ENCODE assay signal across 33 cellular contexts in the genomic region with DNA sequence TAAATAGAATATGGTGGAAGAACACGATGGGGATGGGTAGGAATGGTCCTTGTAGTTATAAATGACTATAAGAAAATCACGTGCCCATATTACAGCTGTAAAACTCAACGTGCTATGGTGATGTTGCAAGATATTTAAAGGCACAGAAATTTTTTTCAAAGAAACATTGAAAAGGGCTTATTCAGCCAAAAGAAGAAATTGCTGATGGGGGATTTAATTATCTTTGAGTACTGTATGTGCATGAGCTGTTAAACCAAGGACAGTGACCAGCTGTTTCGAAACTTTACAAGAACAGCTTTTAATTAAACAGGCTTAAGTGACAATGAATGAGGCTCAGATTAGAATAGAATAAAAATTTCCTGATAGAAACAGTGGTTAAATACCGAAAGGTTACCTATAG.
"Had no signal": no experiment of that assay in that cellular context is flagged by ENCODE, and none has a peak within 500 bp of the region (broad histone marks: within the 10 kb centered on the region; RNA-seq: fewer than 3 reads in every experiment).

No MANE protein-coding gene starts in this region.

- H3K4me2 ChIP-seq: neural progenitor cell, smooth muscle cell had no signal

- H3K9ac ChIP-seq: neural progenitor cell, parathyroid adenoma had no signal

- ATAC-seq: heart right ventricle; left lobe of liver; mucosa of descending colon; natural killer cell treated with Interleukin-12 subunit alpha and Interleukin-12 subunit beta and Interleukin-15 and Interleukin-18, amount 100 ng/mL, for 72 hours; sciatic nerve; stimulated activated naive CD8-positive, alpha-beta T cell treated with anti-CD3 and anti-CD28 coated beads, Interleukin-15, amount 100 ng/mL, for 72 hours; upper lobe of right lung had no signal

- H3K4me3 ChIP-seq: colonic mucosa, esophagus muscularis mucosa, heart right ventricle, lung, mucosa of descending colon, neural progenitor cell, smooth muscle cell, suprapubic skin, transverse colon, upper lobe of right lung, uterus had no signal

- H3K4me1 Mint-ChIP-seq: memory B cell; mesothelial cell of epicardium; naive B cell; neural progenitor cell; stimulated activated naive CD8-positive, alpha-beta T cell treated with anti-CD3 and anti-CD28 coated beads, Interleukin-15, amount 100 ng/mL, for 72 hours had no signal

- FAIRE-seq: endothelial cell of umbilical vein had no signal

- H3K9me3 ChIP-seq: colonic mucosa, esophagus muscularis mucosa, heart right ventricle, mucosa of descending colon, suprapubic skin, transverse colon, upper lobe of right lung, uterus had no signal

- H3K9me3 Mint-ChIP-seq: mesothelial cell of epicardium, neural progenitor cell had no signal

- H3K4me3 Mint-ChIP-seq: dendritic cell treated with granulocyte-macrophage colony-stimulating factor and Interleukin-4, amounts not matched to agents 40 ng/mL and 50 ng/mL, for 4 days; memory B cell; mesothelial cell of epicardium; naive B cell; natural killer cell treated with Interleukin-12 subunit alpha and Interleukin-12 subunit beta and Interleukin-15 and Interleukin-18, amount 100 ng/mL, for 72 hours; neural progenitor cell; stimulated activated naive CD8-positive, alpha-beta T cell treated with anti-CD3 and anti-CD28 coated beads, Interleukin-15, amount 100 ng/mL, for 72 hours had no signal

- H3K27ac Mint-ChIP-seq: dendritic cell treated with granulocyte-macrophage colony-stimulating factor and Interleukin-4, amounts not matched to agents 40 ng/mL and 50 ng/mL, for 4 days; memory B cell; mesothelial cell of epicardium; natural killer cell treated with Interleukin-12 subunit alpha and Interleukin-12 subunit beta and Interleukin-15 and Interleukin-18, amount 100 ng/mL, for 72 hours; neural progenitor cell; progenitor cell of endocrine pancreas; stimulated activated naive CD8-positive, alpha-beta T cell treated with anti-CD3 and anti-CD28 coated beads, Interleukin-15, amount 100 ng/mL, for 72 hours had no signal

- H3K27me3 Mint-ChIP-seq: dendritic cell treated with granulocyte-macrophage colony-stimulating factor and Interleukin-4, amounts not matched to agents 40 ng/mL and 50 ng/mL, for 4 days; memory B cell; naive B cell; natural killer cell treated with Interleukin-12 subunit alpha and Interleukin-12 subunit beta and Interleukin-15 and Interleukin-18, amount 100 ng/mL, for 72 hours; stimulated activated naive CD8-positive, alpha-beta T cell treated with anti-CD3 and anti-CD28 coated beads, Interleukin-15, amount 100 ng/mL, for 72 hours had no signal

- H3K27me3 ChIP-seq: colonic mucosa, esophagus muscularis mucosa, heart right ventricle, neural progenitor cell, suprapubic skin, transverse colon, upper lobe of right lung, uterus had no signal

- H3K36me3 ChIP-seq: colonic mucosa, esophagus muscularis mucosa, heart right ventricle, neural progenitor cell, suprapubic skin, transverse colon, upper lobe of right lung, uterus had no signal

- H3K36me3 Mint-ChIP-seq: memory B cell, mesothelial cell of epicardium, naive B cell, neural progenitor cell had no signal

- H3K4me1 ChIP-seq: colonic mucosa, esophagus muscularis mucosa, heart right ventricle, neural progenitor cell, parathyroid adenoma, suprapubic skin, transverse colon, upper lobe of right lung, uterus had no signal

- DNase-seq: colonic mucosa; effector CD8-positive, alpha-beta T cell; foreskin melanocyte; glutamatergic neuron; heart right ventricle; hippocampal formation; islet precursor cell; kidney glomerular epithelial cell; mucosa of descending colon; naive B cell; stimulated activated CD4-positive, alpha-beta T cell treated with anti-CD3 and anti-CD28 coated beads, Interleukin-12 subunit alpha, Interleukin-12 subunit beta, amount 100 ng/mL, for 4 hours; stimulated activated CD4-positive, alpha-beta T cell treated with anti-CD3 and anti-CD28 coated beads, Interleukin-1b, Interleukin-23, amount 100 ng/mL, for 48 hours; stimulated activated CD4-positive, alpha-beta T cell treated with anti-CD3 and anti-CD28 coated beads, Interleukin-4, amount 100 ng/mL, for 1 hour; stimulated activated CD8-positive, alpha-beta memory T cell treated with anti-CD3 and anti-CD28 coated beads, Interleukin-4, amount 100 ng/mL, for 48 hours; stimulated activated naive CD4-positive, alpha-beta T cell; stimulated activated naive CD8-positive, alpha-beta T cell treated with anti-CD3 and anti-CD28 coated beads, Interleukin-15, amount 100 ng/mL, for 72 hours; transverse colon; upper lobe of right lung; uterus had no signal

- H3K27ac ChIP-seq: colonic mucosa, esophagus muscularis mucosa, heart right ventricle, neural progenitor cell, parathyroid adenoma, suprapubic skin, transverse colon, upper lobe of right lung, uterus had no signal
